In genomic region chr14:89767861-89768268, GRCh38 we compare ENCODE assay signal across 8 cellular contexts.
DNase-seq lines count a peak whose midpoint lies in the region; ATAC-seq and TF ChIP-seq lines count a peak whose summit lies in the region.

No MANE protein-coding gene starts in this region.

- peak overlapping the region; percentile 9 for H3K27ac Mint-ChIP-seq in activated naive CD4-positive, alpha-beta T cell treated with anti-CD3 and anti-CD28 coated beads, Interleukin-2, amount 10 ng/mL, durations not matched to agents 7 days and 5 days

- H3K4me3 Mint-ChIP-seq in activated naive CD4-positive, alpha-beta T cell treated with anti-CD3 and anti-CD28 coated beads, Interleukin-2, amount 10 ng/mL, durations not matched to agents 7 days and 5 days: no peak overlapping the region

- TF ChIP-seq CTCF in RWPE2 (IDR thresholded peaks at IDR 0.05; ENCODE audit: poor library complexity, severe bottlenecking): peak; percentile 93

- no peak overlapping the region for H3K4me3 ChIP-seq in RWPE2 (ENCODE audit: severe bottlenecking)

- no peaks in the 10 kb centered on the region for H3K4me1 ChIP-seq in RWPE2 (ENCODE audit: insufficient read depth, poor library complexity, severe bottlenecking)

- DNase-seq in COLO829 (ENCODE audit: low spot score): peak; percentile 26
- no peak for DNase-seq in RWPE2 (ENCODE audit: low spot score)
- peak; percentile 81 for DNase-seq in activated naive CD4-positive, alpha-beta T cell treated with anti-CD3 and anti-CD28 coated beads, Interleukin-2, amount 10 ng/mL, durations not matched to agents 7 days and 5 days
- DNase-seq in left cardiac atrium: no peak
- DNase-seq in stimulated activated CD4-positive, alpha-beta T cell treated with anti-CD3 and anti-CD28 coated beads, Interleukin-15, amount 100 ng/mL, for 24 hours: peak; percentile 73
- no peak for DNase-seq in mesenteric fat pad (ENCODE audit: low spot score)

- no peaks in the 10 kb centered on the region for H3K36me3 Mint-ChIP-seq in activated naive CD4-positive, alpha-beta T cell treated with anti-CD3 and anti-CD28 coated beads, Interleukin-2, amount 10 ng/mL, durations not matched to agents 7 days and 5 days

- no peak overlapping the region for H3K27ac ChIP-seq in RWPE2 (ENCODE audit: poor library complexity, severe bottlenecking)

- intact Hi-C loops in left cardiac atrium (cut with DNase I): loop anchor here (5.0 to 10.0 kb wide), 2 partner anchors 723 to 726 kb away; no protein-coding TSS in a partner anchor

- H3K9me3 ChIP-seq in RWPE2 (ENCODE audit: severe bottlenecking): no peaks in the 10 kb centered on the region

- no peaks in the 10 kb centered on the region for H3K27me3 ChIP-seq in RWPE2 (ENCODE audit: insufficient read depth, poor library complexity, severe bottlenecking)

- CTCF ChIA-PET in activated naive CD4-positive, alpha-beta T cell treated with anti-CD3 and anti-CD28 coated beads, Interleukin-2, amount 10 ng/mL, durations not matched to agents 7 days and 5 days (lab: Charles Lee): interaction anchor here (1.6 to 2.2 kb wide), 3 partner anchors 39 to 590 kb away, joined by 6 to 11 read pairs (median 6); no protein-coding TSS in a partner anchor

- H3K9me3 Mint-ChIP-seq in activated naive CD4-positive, alpha-beta T cell treated with anti-CD3 and anti-CD28 coated beads, Interleukin-2, amount 10 ng/mL, durations not matched to agents 7 days and 5 days: no peaks in the 10 kb centered on the region

- no peaks in the 10 kb centered on the region for H3K36me3 ChIP-seq in RWPE2 (ENCODE audit: low read depth)

- H3K27me3 Mint-ChIP-seq in activated naive CD4-positive, alpha-beta T cell treated with anti-CD3 and anti-CD28 coated beads, Interleukin-2, amount 10 ng/mL, durations not matched to agents 7 days and 5 days: peaks cover 8% of the 10 kb centered on the region

- peaks cover 39% of the 10 kb centered on the region for H3K4me1 Mint-ChIP-seq in activated naive CD4-positive, alpha-beta T cell treated with anti-CD3 and anti-CD28 coated beads, Interleukin-2, amount 10 ng/mL, durations not matched to agents 7 days and 5 days

- peak; percentile 70 for ATAC-seq in GM19455 (IDR thresholded peaks at IDR 0.05; ENCODE audit: unreplicated experiment)
- ATAC-seq in HG03521 (IDR thresholded peaks at IDR 0.05; ENCODE audit: unreplicated experiment): peak; percentile 76
- peak; percentile 77 for ATAC-seq in RWPE2 (ENCODE audit: low read depth)
- ATAC-seq in left cardiac atrium: peak; percentile 72 to 80

Comparison
In these comparisons a context has a peak if more than half of its experiments do, and no peak if none do; other contexts are left out.
1. DNase-seq: peak in COLO829 (single experiment), activated naive CD4-positive, alpha-beta T cell treated with anti-CD3 and anti-CD28 coated beads, Interleukin-2, amount 10 ng/mL, durations not matched to agents 7 days and 5 days (single experiment) and stimulated activated CD4-positive, alpha-beta T cell treated with anti-CD3 and anti-CD28 coated beads, Interleukin-15, amount 100 ng/mL, for 24 hours (single experiment); none in RWPE2 (single experiment), left cardiac atrium (single experiment) and mesenteric fat pad (single experiment).
2. Peak in every context shown above with its lines, with median percentiles within 50 percentile points of each other: ATAC-seq.